Comparison of ENCODE assay signal across 10 cellular contexts in genomic region chr21:44881586-44881939, GRCh38. TPM values are rescaled to one million over a fixed set of nuclear protein-coding genes. Genes with fewer than 3 reads are reported as not detected.
DNase-seq lines count a peak whose midpoint lies in the region; ATAC-seq, FAIRE-seq and TF ChIP-seq lines count a peak whose summit lies in the region.
"Had no signal": no experiment of that assay in that cellular context is flagged by ENCODE, and none has a peak within 500 bp of the region (broad histone marks: within the 10 kb centered on the region; RNA-seq: fewer than 3 reads in every experiment).

No MANE protein-coding gene starts in this region.

- H3K36me3 Mint-ChIP-seq in activated naive CD8-positive, alpha-beta T cell treated with anti-CD3 and anti-CD28 coated beads, Interleukin-2, amount 50 U/mL, for 24 hours (ENCODE audit: low read depth) = peaks cover 5% of the 10 kb centered on the region
- H3K36me3 Mint-ChIP-seq in naive thymus-derived CD4-positive, alpha-beta T cell = peaks cover 0 to 11% (median 0%) of the 10 kb centered on the region in 5 donors

- ATAC-seq in A549 (no peak), GM18858 (IDR thresholded peaks at IDR 0.05; ENCODE audit: unreplicated experiment) (no peak), GM18907 (IDR thresholded peaks at IDR 0.05; ENCODE audit: unreplicated experiment) (no peak), HG03520 (IDR thresholded peaks at IDR 0.05; ENCODE audit: unreplicated experiment) (no peak)
- ATAC-seq in activated naive CD8-positive, alpha-beta T cell treated with anti-CD3 and anti-CD28 coated beads, Interleukin-2, amount 50 U/mL, for 24 hours = peak; percentile 18
- ATAC-seq in naive thymus-derived CD4-positive, alpha-beta T cell = no peak
- ATAC-seq: gastrocnemius medialis had no signal

- CTCF ChIA-PET in A549 (lab: Yijun Ruan, JAX) = interaction anchor here (1.0 to 3.1 kb wide), 6 partner anchors 12 to 88 kb away, joined by 3 to 18 read pairs (median 4); no protein-coding TSS in a partner anchor
- CTCF ChIA-PET in naive thymus-derived CD4-positive, alpha-beta T cell (lab: Charles Lee) = interaction anchor here (0.8 to 1.4 kb wide), 3 partner anchors 9 to 372 kb away, joined by 4 to 5 read pairs (median 4); no protein-coding TSS in a partner anchor

- no peak for TF ChIP-seq RAD21 in A549 (conservative IDR thresholded peaks at IDR 0.05 in 1 of 2, IDR thresholded peaks at IDR 0.05 in 1 of 2)

- no peak for FAIRE-seq in A549 (lab: Jason Lieb, UNC)

- no peaks in the 10 kb centered on the region for H3K27me3 ChIP-seq in naive thymus-derived CD4-positive, alpha-beta T cell (ENCODE audit: control insufficient read depth in 2 of 2, insufficient read depth in 2 of 2, low read length in 2 of 2)
- H3K27me3 ChIP-seq: gastrocnemius medialis had no signal

- no peak overlapping the region for H3K4me3 ChIP-seq in A549
- no peak overlapping the region for H3K4me3 ChIP-seq in naive thymus-derived CD4-positive, alpha-beta T cell (ENCODE audit: low read length)
- H3K4me3 ChIP-seq: gastrocnemius medialis had no signal

- H3K9me3 Mint-ChIP-seq in activated naive CD8-positive, alpha-beta T cell treated with anti-CD3 and anti-CD28 coated beads, Interleukin-2, amount 50 U/mL, for 24 hours = no peaks in the 10 kb centered on the region
- H3K9me3 Mint-ChIP-seq in naive thymus-derived CD4-positive, alpha-beta T cell = peaks cover 0 to 4% (median 0%) of the 10 kb centered on the region in 11 donors

- peaks cover 28% of the 10 kb centered on the region for H3K4me1 ChIP-seq in A549
- peaks cover 0 to 28% of the 10 kb centered on the region in 2 donors for H3K4me1 ChIP-seq in naive thymus-derived CD4-positive, alpha-beta T cell (ENCODE audit: control insufficient read depth in 2 of 2, insufficient read depth in 2 of 2, low read length in 2 of 2)
- H3K4me1 ChIP-seq: gastrocnemius medialis had no signal

- no peak overlapping the region for H3K4me3 Mint-ChIP-seq in activated naive CD8-positive, alpha-beta T cell treated with anti-CD3 and anti-CD28 coated beads, Interleukin-2, amount 50 U/mL, for 24 hours
- H3K4me3 Mint-ChIP-seq in naive thymus-derived CD4-positive, alpha-beta T cell = peak overlapping the region in 9 of 10 donors; percentile 19 to 75 (median 42)

- H3K36me3 ChIP-seq in naive thymus-derived CD4-positive, alpha-beta T cell (ENCODE audit: control insufficient read depth in 2 of 3, insufficient read depth in 3 of 3, low read length in 3 of 3) = peaks cover 0 to 13% (median 3%) of the 10 kb centered on the region in 3 experiments
- H3K36me3 ChIP-seq: gastrocnemius medialis had no signal

- POLR2A ChIA-PET in A549 (lab: Yijun Ruan, JAX) = interaction anchor here (1.1 to 1.8 kb wide), 2 partner anchors 8 to 46 kb away, joined by 3 to 4 read pairs; partner anchors contain the start of gene PTTG1IP
- POLR2A ChIA-PET in naive thymus-derived CD4-positive, alpha-beta T cell (lab: Charles Lee) = interaction anchor here (0.6 to 2.1 kb wide), 8 partner anchors 10 to 334 kb away, joined by 3 to 8 read pairs (median 5); partner anchors contain the start of gene ITGB2

- H3K9me3 ChIP-seq in A549 = no peaks in the 10 kb centered on the region
- no peaks in the 10 kb centered on the region for H3K9me3 ChIP-seq in naive thymus-derived CD4-positive, alpha-beta T cell (ENCODE audit: control insufficient read depth in 2 of 3, low read length in 3 of 3)
- H3K9me3 ChIP-seq: gastrocnemius medialis had no signal

- intact Hi-C loops in naive thymus-derived CD4-positive, alpha-beta T cell (cut with micrococcal nuclease) = no loop called here

- no peak for DNase-seq in A549 (ENCODE audit: low read depth in 1 of 2, low spot score in 1 of 2)
- DNase-seq in HK-2 (ENCODE audit: unreplicated experiment) = peak; percentile 62
- DNase-seq in activated naive CD8-positive, alpha-beta T cell treated with anti-CD3 and anti-CD28 coated beads, Interleukin-2, amount 50 U/mL, for 24 hours = no peak
- no peak for DNase-seq in naive thymus-derived CD4-positive, alpha-beta T cell
- DNase-seq in AML-193 (lab: John Stamatoyannopoulos, UW) = no peak
- DNase-seq: gastrocnemius medialis, GOT3 had no signal

- H3K27me3 Mint-ChIP-seq in activated naive CD8-positive, alpha-beta T cell treated with anti-CD3 and anti-CD28 coated beads, Interleukin-2, amount 50 U/mL, for 24 hours = no peaks in the 10 kb centered on the region
- H3K27me3 Mint-ChIP-seq in naive thymus-derived CD4-positive, alpha-beta T cell = no peaks in the 10 kb centered on the region

- peak overlapping the region; percentile 28; the same call in 1 of the 3 replicates for H3K4me2 ChIP-seq in A549

- no peak for TF ChIP-seq CTCF in A549 (IDR thresholded peaks at IDR 0.05)

- 91% methylated on average over 4 of the region's 5 CpGs for WGBS in A549 (ENCODE audit: missing lambda C conversion rate)

- peak overlapping the region in 1 of 2 experiments; percentile 43; a peak in 3 of 6 replicates for H3K27ac ChIP-seq in A549
- H3K27ac ChIP-seq in naive thymus-derived CD4-positive, alpha-beta T cell (ENCODE audit: low read depth, low read length) = peak overlapping the region; percentile 39
- H3K27ac ChIP-seq: gastrocnemius medialis had no signal

- H3K4me1 Mint-ChIP-seq in activated naive CD8-positive, alpha-beta T cell treated with anti-CD3 and anti-CD28 coated beads, Interleukin-2, amount 50 U/mL, for 24 hours = peaks cover 25% of the 10 kb centered on the region
- peaks cover 19 to 35% (median 26%) of the 10 kb centered on the region in 7 donors for H3K4me1 Mint-ChIP-seq in naive thymus-derived CD4-positive, alpha-beta T cell

- no peak overlapping the region for H3K27ac Mint-ChIP-seq in activated naive CD8-positive, alpha-beta T cell treated with anti-CD3 and anti-CD28 coated beads, Interleukin-2, amount 50 U/mL, for 24 hours
- peak overlapping the region; percentile 3 to 96 (median 79) for H3K27ac Mint-ChIP-seq in naive thymus-derived CD4-positive, alpha-beta T cell

- no peak for TF ChIP-seq POLR2A in A549 (IDR thresholded peaks at IDR 0.05; ENCODE audit: low read length)

- TF ChIP-seq EP300 in A549 (IDR thresholded peaks at IDR 0.05) = no peak

TF ChIP-seq in A549, 52 proteins besides CTCF, POLR2A, EP300 and RAD21 (continues in another document):
- no peak for TF ChIP-seq FOXS1 (CRISPR knock-in tag; IDR thresholded peaks at IDR 0.05)
- no peak for TF ChIP-seq ZSCAN20 (CRISPR knock-in tag; IDR thresholded peaks at IDR 0.05)
- no peak for TF ChIP-seq TP53 (CRISPR knock-in tag; IDR thresholded peaks at IDR 0.05)
- TF ChIP-seq KDM1A (IDR thresholded peaks at IDR 0.05; ENCODE audit: low read depth) = no peak
- no peak for TF ChIP-seq HDAC2 (IDR thresholded peaks at IDR 0.05)
- TF ChIP-seq NR3C1 (IDR thresholded peaks at IDR 0.05) = no peak
- TF ChIP-seq CHD2 (IDR thresholded peaks at IDR 0.05; ENCODE audit: low read length, partially characterized antibody) = no peak
- TF ChIP-seq SMC3 (IDR thresholded peaks at IDR 0.05) = no peak
- no peak for TF ChIP-seq FOSB (CRISPR knock-in tag; IDR thresholded peaks at IDR 0.05)
- TF ChIP-seq RNF2 (IDR thresholded peaks at IDR 0.05; ENCODE audit: borderline replicate concordance, low read depth) = no peak
- no peak for TF ChIP-seq GATA3 (IDR thresholded peaks at IDR 0.05; ENCODE audit: borderline replicate concordance)
- no peak for TF ChIP-seq ATOH8 (CRISPR knock-in tag; IDR thresholded peaks at IDR 0.05; ENCODE audit: low read depth)
- TF ChIP-seq PBX3 (IDR thresholded peaks at IDR 0.05) = no peak
- no peak for TF ChIP-seq BHLHE40 (IDR thresholded peaks at IDR 0.05; ENCODE audit: low read depth, low read length)

RNA-seq across cellular contexts. Expression of gene PTTG1IP, which starts 8.1 kb away (rescaled TPM):
- polyA plus RNA-seq in A549 (2011; rRNA removed) (97.6 and 99.4 TPM in 2 replicates), A549 (2017; fragmentation: RNase III; extraction: RNeasy Plus Mini Kit Qiagen cat#74134 plus additional on column Dnase treatment) (93.2 to 103 TPM (median 98.7 TPM) in 3 replicates)
- 49.3 and 65.6 TPM in 2 replicates for polyA plus RNA-seq in A549 (2012; cell fraction: cytosol; rRNA removed)
- polyA plus RNA-seq in A549 (2012; cell fraction: nucleus; rRNA removed) = 52.1 and 60.9 TPM in 2 replicates
- polyA minus RNA-seq in A549 (2011; rRNA and poly(A)+ RNA removed) = 51.4 and 52.1 TPM in 2 replicates
- total RNA-seq in naive thymus-derived CD4-positive, alpha-beta T cell = 100 to 1,000 TPM in 2 of 5 experiments, 10 to 100 TPM in 3; 83.8 to 122 (median 95.6) TPM
- 10 to 100 TPM; 60.9 to 79.8 TPM for polyA plus RNA-seq in naive thymus-derived CD4-positive, alpha-beta T cell

RNA-seq across cellular contexts. Expression of gene ITGB2, which starts 39.1 kb away (rescaled TPM):
- polyA plus RNA-seq in A549 (2011; rRNA removed) (0.59 and 0.62 TPM in 2 replicates), A549 (2017; fragmentation: RNase III; extraction: RNeasy Plus Mini Kit Qiagen cat#74134 plus additional on column Dnase treatment) (0.34 to 0.54 TPM (median 0.46 TPM) in 3 replicates)
- 0.27 and 0.32 TPM in 2 replicates for polyA plus RNA-seq in A549 (2012; cell fraction: cytosol; rRNA removed)
- polyA plus RNA-seq in A549 (2012; cell fraction: nucleus; rRNA removed) = 0.65 and 1.1 TPM in 2 replicates
- 0.29 and 1.1 TPM in 2 replicates for polyA minus RNA-seq in A549 (2011; rRNA and poly(A)+ RNA removed)
- total RNA-seq in naive thymus-derived CD4-positive, alpha-beta T cell = 100 to 1,000 TPM; 280 to 877 (median 371) TPM
- polyA plus RNA-seq in naive thymus-derived CD4-positive, alpha-beta T cell = 100 to 1,000 TPM; 459 to 768 TPM

RNA-seq across cellular contexts. Expression of gene SLX9, which starts 58.3 kb away (rescaled TPM):
- 12.7 and 26.9 TPM in 2 replicates for polyA plus RNA-seq in A549 (2011; rRNA removed)
- polyA plus RNA-seq in A549 (2012; cell fraction: cytosol; rRNA removed) = 46.9 and 53.8 TPM in 2 replicates
- 34.0 and 36.1 TPM in 2 replicates for polyA plus RNA-seq in A549 (2012; cell fraction: nucleus; rRNA removed)
- 40.4 to 43.1 TPM (median 40.6 TPM) in 3 replicates for polyA plus RNA-seq in A549 (2017; fragmentation: RNase III; extraction: RNeasy Plus Mini Kit Qiagen cat#74134 plus additional on column Dnase treatment)
- polyA minus RNA-seq in A549 (2011; rRNA and poly(A)+ RNA removed) = 6.0 and 9.4 TPM in 2 replicates
- 10 to 100 TPM; 17.8 to 46.4 (median 20.6) TPM for total RNA-seq in naive thymus-derived CD4-positive, alpha-beta T cell
- 10 to 100 TPM; 13.2 to 14.9 TPM for polyA plus RNA-seq in naive thymus-derived CD4-positive, alpha-beta T cell

Comparison
In these comparisons a context has a peak if more than half of its experiments do, and no peak if none do; other contexts are left out.
1. RNA of gene ITGB2, which starts 39.1 kb away (polyA plus RNA-seq): 459 to 768 TPM in naive thymus-derived CD4-positive, alpha-beta T cell; 0.27 to 1.1 TPM in A549; every median in the first group is over 100 times any median in the second.